ENCODE assay signal across 8 cellular contexts in genomic region chr7:100247152-100247757, GRCh38. TPM values are rescaled to one million over a fixed set of nuclear protein-coding genes. Genes with fewer than 3 reads are reported as not detected.
DNase-seq lines count a peak whose midpoint lies in the region; ATAC-seq, FAIRE-seq and TF ChIP-seq lines count a peak whose summit lies in the region.

No MANE protein-coding gene starts in this region.

- peak; percentile 20; the same call in 1 of the 2 replicates for TF ChIP-seq CTCF in HepG2 (CRISPR knock-in tag; IDR thresholded peaks at IDR 0.05)
- TF ChIP-seq CTCF in GM20000 (IDR thresholded peaks at IDR 0.05; ENCODE audit: extremely low read depth, missing control alignments), result no peak

- H3K4me2 ChIP-seq in HepG2 (ENCODE audit: low read depth, low read length), result peak overlapping the region; percentile 47; the same call in 1 of the 2 replicates

- H3K27ac ChIP-seq in HepG2 (ENCODE audit: extremely low read length, insufficient read depth, low read length), result peak overlapping the region; percentile 47

- CTCF ChIA-PET in HepG2 (lab: Yijun Ruan, JAX; ENCODE audit: low intra/inter-chr PET ratio, low total read pairs), result no interaction called here

- H3K79me2 ChIP-seq in HepG2 (ENCODE audit: insufficient read depth, low read length), result peaks cover 13% of the 10 kb centered on the region

- no peaks in the 10 kb centered on the region for H3K27me3 Mint-ChIP-seq in activated naive CD8-positive, alpha-beta T cell treated with anti-CD3 and anti-CD28 coated beads, Interleukin-2, amount 50 U/mL, for 24 hours

- H3K36me3 ChIP-seq in HepG2 (replicated peaks in 1 of 2; ENCODE audit: control insufficient read depth in 1 of 2, insufficient read depth in 2 of 2, low read length in 2 of 2), result no peaks in the 10 kb centered on the region

- H2AFZ ChIP-seq in HepG2 (ENCODE audit: low read length), result no peak overlapping the region

- no peak overlapping the region for H3K4me3 ChIP-seq in HepG2 (replicated peaks in 1 of 3; ENCODE audit: insufficient read depth in 1 of 3, low read depth in 2 of 3, low read length in 3 of 3)

- BruUV-seq in HepG2 (replicated peaks; lab: Mats Ljungman, UMichigan), result no TSS peak

- no peak overlapping the region for H3K9ac ChIP-seq in HepG2 (ENCODE audit: insufficient read depth, low read depth, low read length)

- peak; percentile 42 for FAIRE-seq in HepG2 (lab: Jason Lieb, UNC)

- WGBS in HepG2 (ENCODE audit: low lambda C conversion rate), result 26% methylated on average over 7 of the region's 11 CpGs

- H4K20me1 ChIP-seq in HepG2 (ENCODE audit: insufficient read depth, low read length), result no peaks in the 10 kb centered on the region

- peaks cover 35% of the 10 kb centered on the region for H3K4me1 Mint-ChIP-seq in activated naive CD8-positive, alpha-beta T cell treated with anti-CD3 and anti-CD28 coated beads, Interleukin-2, amount 50 U/mL, for 24 hours

- POLR2A ChIA-PET in HepG2 (lab: Yijun Ruan, JAX), result interaction anchor here (0.6 to 1.2 kb wide), 2 partner anchors 97 to 232 kb away, joined by 3 read pairs; partner anchors contain the start of gene ZKSCAN1

- no peak overlapping the region for H3K27ac Mint-ChIP-seq in activated naive CD8-positive, alpha-beta T cell treated with anti-CD3 and anti-CD28 coated beads, Interleukin-2, amount 50 U/mL, for 24 hours

- peak; percentile 80 for DNase-seq in DMS153 (lab: John Stamatoyannopoulos, UW)
- DNase-seq in NCI-H1436 (lab: John Stamatoyannopoulos, UW), result peak; percentile 51
- peak; percentile 38 for DNase-seq in activated naive CD8-positive, alpha-beta T cell treated with anti-CD3 and anti-CD28 coated beads, Interleukin-2, amount 50 U/mL, for 24 hours
- DNase-seq in HepG2 (ENCODE audit: low spot score), result peak; percentile 90
- DNase-seq in OCI-M2 (lab: John Stamatoyannopoulos, UW; ENCODE audit: unreplicated experiment), result no peak
- no peak for DNase-seq in effector CD8-positive, alpha-beta T cell (lab: John Stamatoyannopoulos, UW)
- DNase-seq in GM20000 (ENCODE audit: low spot score), result no peak

- TF ChIP-seq EP300 in HepG2 (IDR thresholded peaks at IDR 0.05; ENCODE audit: low read depth in 2 of 2, low read length in 2 of 2), result peak in 1 of 2 experiments; percentile 77; a peak in 2 of 4 replicates
- TF ChIP-seq EP300 in HepG2 (CRISPR knock-in tag; IDR thresholded peaks at IDR 0.05; ENCODE audit: borderline replicate concordance), result no peak; the same call in 1 of the 2 replicates

- in situ Hi-C loops in HepG2 (cut with HindIII; ENCODE audit: extremely low pct_ligation_motif_present, low pct_unique_long_range_greater_than_20kb), result no loop called here

- H3K4me3 Mint-ChIP-seq in activated naive CD8-positive, alpha-beta T cell treated with anti-CD3 and anti-CD28 coated beads, Interleukin-2, amount 50 U/mL, for 24 hours, result no peak overlapping the region

- no peaks in the 10 kb centered on the region for H3K9me3 Mint-ChIP-seq in activated naive CD8-positive, alpha-beta T cell treated with anti-CD3 and anti-CD28 coated beads, Interleukin-2, amount 50 U/mL, for 24 hours

- intact Hi-C loops in HepG2 (cut with micrococcal nuclease; ENCODE audit: unreplicated experiment), result loop anchor here (2.0 to 10.0 kb wide), 2 partner anchors 24 to 98 kb away; no protein-coding TSS in a partner anchor

- TF ChIP-seq RAD21 in HepG2 (CRISPR knock-in tag; IDR thresholded peaks at IDR 0.05), result no peak

- H3K9me3 ChIP-seq in HepG2 (ENCODE audit: low read length), result no peaks in the 10 kb centered on the region

- no peaks in the 10 kb centered on the region for H3K27me3 ChIP-seq in HepG2 (ENCODE audit: control insufficient read depth in 1 of 2, insufficient read depth in 2 of 2, low read length in 2 of 2)

- no peak for ATAC-seq in activated naive CD8-positive, alpha-beta T cell treated with anti-CD3 and anti-CD28 coated beads, Interleukin-2, amount 50 U/mL, for 24 hours
- peak; percentile 89 for ATAC-seq in HepG2
- ATAC-seq in GM21447 (IDR thresholded peaks at IDR 0.05; ENCODE audit: unreplicated experiment), result no peak

- peaks cover 65% of the 10 kb centered on the region for H3K4me1 ChIP-seq in HepG2 (ENCODE audit: insufficient read depth, low read length)

- TF ChIP-seq POLR2A in HepG2 (IDR thresholded peaks at IDR 0.05; ENCODE audit: insufficient read depth in 1 of 2, low read depth in 2 of 2, low read length in 2 of 2), result no peak

- no peaks in the 10 kb centered on the region for H3K36me3 Mint-ChIP-seq in activated naive CD8-positive, alpha-beta T cell treated with anti-CD3 and anti-CD28 coated beads, Interleukin-2, amount 50 U/mL, for 24 hours (ENCODE audit: low read depth)

TF ChIP-seq in HepG2, 621 proteins besides CTCF, POLR2A, EP300 and RAD21 (continues in another document):
- TF ChIP-seq RARA (CRISPR knock-in tag; IDR thresholded peaks at IDR 0.05), result peak; percentile 77
- no peak; the same call in 1 of the 2 replicates for TF ChIP-seq ESRRA (CRISPR knock-in tag; IDR thresholded peaks at IDR 0.05; ENCODE audit: low read depth)
- peak; percentile 26; the same call in 1 of the 2 replicates for TF ChIP-seq THRA (CRISPR knock-in tag; IDR thresholded peaks at IDR 0.05; ENCODE audit: borderline replicate concordance)
- peak; percentile 65; the same call in 1 of the 2 replicates for TF ChIP-seq NFE2L2 (IDR thresholded peaks at IDR 0.05; ENCODE audit: low read length)
- TF ChIP-seq MXI1 (IDR thresholded peaks at IDR 0.05; ENCODE audit: borderline replicate concordance, low read depth, low read length), result 0 out of 3 replicates have a peak, but pooled peaks have one; percentile 22
- TF ChIP-seq THAP8 (CRISPR knock-in tag; IDR thresholded peaks at IDR 0.05; ENCODE audit: borderline replicate concordance), result no peak
- peak; percentile 32; the same call in 1 of the 2 replicates for TF ChIP-seq HOXA3 (CRISPR knock-in tag; IDR thresholded peaks at IDR 0.05)
- TF ChIP-seq JUNB (CRISPR knock-in tag; IDR thresholded peaks at IDR 0.05; ENCODE audit: borderline replicate concordance), result peak; percentile 27; the same call in 1 of the 2 replicates
- TF ChIP-seq THAP7 (CRISPR knock-in tag; IDR thresholded peaks at IDR 0.05), result no peak
- peak; percentile 28; the same call in 1 of the 2 replicates for TF ChIP-seq FOXK1 (CRISPR knock-in tag; IDR thresholded peaks at IDR 0.05; ENCODE audit: borderline replicate concordance, low read depth)
- peak; percentile 98 for TF ChIP-seq ZNF629 (CRISPR knock-in tag; conservative IDR thresholded peaks at IDR 0.05)

RNA-seq across cellular contexts. Expression of gene PVRIG, which starts 27.5 kb away (rescaled TPM):
- total RNA-seq in HepG2 (2016; rRNA removed; fragmentation: Illumina TruSeq; extraction: Trizol), result not detected in 2 replicates
- total RNA-seq in HepG2 (2016; cell fraction: cytosol; rRNA removed; fragmentation: Illumina TruSeq; extraction: Trizol; ENCODE audit: low read depth), result not detected in 2 replicates
- 0.06 TPM in 1 of 2 replicates, not detected in the other for total RNA-seq in HepG2 (2016; cell fraction: insoluble cytoplasmic fraction; rRNA removed; fragmentation: Illumina TruSeq; extraction: Trizol)
- not detected in 2 replicates for total RNA-seq in HepG2 (2016; cell fraction: membrane; rRNA removed; fragmentation: Illumina TruSeq; extraction: Trizol)
- total RNA-seq in HepG2 (2016; cell fraction: nucleus; rRNA removed; fragmentation: Illumina TruSeq; extraction: Trizol), result not detected in 2 replicates
- not detected in 2 replicates for polyA plus RNA-seq in HepG2 (2011; rRNA removed)
- not detected in 2 replicates for polyA plus RNA-seq in HepG2 (2011; cell fraction: cytosol; rRNA removed)
- not detected in 2 replicates for polyA plus RNA-seq in HepG2 (2011; cell fraction: nucleus; rRNA removed)
- polyA plus RNA-seq in HepG2 (2012), result 0.54 TPM in 1 of 2 replicates, not detected in the other
- not detected in 2 replicates for polyA plus RNA-seq in HepG2 (2016; cell fraction: cytosol; fragmentation: Illumina TruSeq; extraction: Trizol; ENCODE audit: low read depth)
- not detected in 2 replicates for polyA plus RNA-seq in HepG2 (2016; cell fraction: insoluble cytoplasmic fraction; fragmentation: Illumina TruSeq; extraction: Trizol; ENCODE audit: low read depth)
- not detected in 2 replicates for polyA plus RNA-seq in HepG2 (2016; cell fraction: membrane; fragmentation: Illumina TruSeq; extraction: Trizol; ENCODE audit: low read depth)
- polyA plus RNA-seq in HepG2 (2016; cell fraction: nucleus; fragmentation: Illumina TruSeq; extraction: Trizol; ENCODE audit: insufficient read depth, low read depth), result not detected in 2 replicates
- 1.5 TPM in 1 of 2 replicates, not detected in the other for polyA minus RNA-seq in HepG2 (2011; rRNA and poly(A)+ RNA removed; ENCODE audit: low replicate concordance)
- not detected in 2 replicates for polyA minus RNA-seq in HepG2 (2011; cell fraction: cytosol; rRNA and poly(A)+ RNA removed)
- not detected in 2 replicates for polyA minus RNA-seq in HepG2 (2011; cell fraction: nucleus; rRNA and poly(A)+ RNA removed)

Comparison
In these comparisons a context has a peak if more than half of its experiments do, and no peak if none do; other contexts are left out.
1. DNase-seq: peak in DMS153 (single experiment), NCI-H1436 (single experiment), activated naive CD8-positive, alpha-beta T cell treated with anti-CD3 and anti-CD28 coated beads, Interleukin-2, amount 50 U/mL, for 24 hours (single experiment) and HepG2 (single experiment); none in OCI-M2 (single experiment), effector CD8-positive, alpha-beta T cell (single experiment) and GM20000 (single experiment).